Comparison of ENCODE assay signal across 8 cellular contexts in the genomic region with DNA sequence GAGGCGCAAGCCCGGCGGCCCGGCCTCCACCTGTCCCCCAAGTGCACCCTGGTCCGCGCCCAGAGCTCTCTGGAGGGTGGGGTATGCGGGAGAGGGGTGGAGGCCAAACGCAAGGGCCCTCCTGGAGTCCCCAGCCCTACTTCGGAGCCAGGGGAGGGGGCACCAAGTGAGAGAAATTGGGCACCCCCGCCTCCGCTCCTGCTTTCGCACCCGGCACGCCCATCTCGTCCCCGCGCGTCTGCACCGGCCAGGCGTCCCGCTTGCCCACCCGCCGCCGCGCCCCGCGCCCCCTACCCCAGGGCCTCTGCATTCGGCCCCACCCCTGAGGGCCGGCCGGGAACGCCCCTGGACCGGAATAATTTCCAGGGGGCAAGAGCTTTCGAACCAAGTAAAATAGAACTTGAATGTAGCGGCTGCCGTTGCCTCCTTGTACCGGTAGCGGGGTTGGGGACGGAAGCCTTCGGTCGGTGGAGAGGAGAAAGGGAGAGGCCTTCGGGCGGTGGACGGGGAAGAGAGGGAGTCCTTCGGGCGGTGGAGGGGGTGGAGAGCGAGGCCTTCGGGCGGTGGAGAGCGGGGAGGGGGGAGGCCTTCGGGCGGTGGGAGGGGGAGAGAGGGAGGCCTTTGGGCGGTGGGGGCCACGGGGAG. TPM values are rescaled to one million over a fixed set of nuclear protein-coding genes. Genes with fewer than 3 reads are reported as not detected.
DNase-seq lines count a peak whose midpoint lies in the region; ATAC-seq, FAIRE-seq and TF ChIP-seq lines count a peak whose summit lies in the region.

No MANE protein-coding gene starts in this region.

- CTCF ChIA-PET in CD8-positive, alpha-beta T cell (lab: Charles Lee) = interaction anchor here (0.9 to 1.2 kb wide), 2 partner anchors 9 to 181 kb away, joined by 3 read pairs; no protein-coding TSS in a partner anchor

- peak overlapping the region; percentile 100 for H3K4me2 ChIP-seq in astrocyte (ENCODE audit: low read length)

- no peaks in the 10 kb centered on the region for H3K9me3 Mint-ChIP-seq in CD8-positive, alpha-beta T cell
- peaks cover 3% of the 10 kb centered on the region for H3K9me3 Mint-ChIP-seq in astrocyte (ENCODE audit: unreplicated experiment)

- TF ChIP-seq POLR2A in H54 (IDR thresholded peaks at IDR 0.05; ENCODE audit: low read depth, low read length) = no peak

- DNase-seq in CD8-positive, alpha-beta T cell = peak in 1 of 7 experiments; percentile 43
- DNase-seq in H54 (ENCODE audit: insufficient read length, low spot score) (peak; percentile 90), NOMO-1 treated with dmso at 0.1 percent for 144 hours (lab: John Stamatoyannopoulos, UW; ENCODE audit: unreplicated experiment) (peak; percentile 49), astrocyte (ENCODE audit: low read depth) (no peak), glomerular visceral epithelial cell (ENCODE audit: extremely low spot score) (no peak)
- DNase-seq in stimulated activated CD4-positive, alpha-beta T cell treated with anti-CD3 and anti-CD28 coated beads, Interleukin-15, amount 100 ng/mL, for 24 hours = peak; percentile 59

- H3K27ac ChIP-seq in CD8-positive, alpha-beta T cell (ENCODE audit: low read depth, low read length) = no peak overlapping the region
- H3K27ac ChIP-seq in astrocyte (ENCODE audit: low read depth, low read length) (peak overlapping the region; percentile 89), iPS-20b (ENCODE audit: low read length) (peak overlapping the region; percentile 47)

- H3K27me3 Mint-ChIP-seq in CD8-positive, alpha-beta T cell (ENCODE audit: low read depth) = peaks cover 9% of the 10 kb centered on the region
- H3K27me3 Mint-ChIP-seq in astrocyte (ENCODE audit: low read depth, unreplicated experiment) = no peaks in the 10 kb centered on the region

- H3K4me3 ChIP-seq in CD8-positive, alpha-beta T cell (ENCODE audit: low read depth, low read length) = peak overlapping the region; percentile 99
- H3K4me3 ChIP-seq in astrocyte (ENCODE audit: insufficient read depth, low read depth, low read length) = peak overlapping the region; percentile 91
- H3K4me3 ChIP-seq in iPS-20b (ENCODE audit: low read length) = peak overlapping the region; percentile 74

- peak; percentile 1 for ATAC-seq in CD8-positive, alpha-beta T cell
- no peak for ATAC-seq in HG02678 (IDR thresholded peaks at IDR 0.05; ENCODE audit: unreplicated experiment)

- H3K36me3 ChIP-seq in CD8-positive, alpha-beta T cell (ENCODE audit: insufficient read depth, low read length) = no peaks in the 10 kb centered on the region
- H3K36me3 ChIP-seq in astrocyte (ENCODE audit: insufficient read depth, low read length) (no peaks in the 10 kb centered on the region), iPS-20b (ENCODE audit: insufficient read depth, low read depth, low read length) (peaks cover 16% of the 10 kb centered on the region)

- H3K36me3 Mint-ChIP-seq in CD8-positive, alpha-beta T cell = no peaks in the 10 kb centered on the region
- H3K36me3 Mint-ChIP-seq in astrocyte (ENCODE audit: low read depth, unreplicated experiment) = no peaks in the 10 kb centered on the region

- H3K9ac ChIP-seq in astrocyte (ENCODE audit: low read length) (peak overlapping the region; percentile 85), iPS-20b (ENCODE audit: low read depth, low read length) (peak overlapping the region; percentile 81)

- H3K4me1 ChIP-seq in CD8-positive, alpha-beta T cell (ENCODE audit: insufficient read depth, low read length) = peaks cover 31% of the 10 kb centered on the region
- H3K4me1 ChIP-seq in astrocyte (ENCODE audit: insufficient read depth, low read length) (peaks cover 9% of the 10 kb centered on the region), iPS-20b (ENCODE audit: insufficient read depth, low read length) (peaks cover 4% of the 10 kb centered on the region; the same call in 1 of the 2 replicates)

- peaks cover 11% of the 10 kb centered on the region for H3K79me2 ChIP-seq in astrocyte (ENCODE audit: insufficient read depth, low read length)

- H4K20me1 ChIP-seq in astrocyte (ENCODE audit: insufficient read depth, low read length) = peaks cover 15% of the 10 kb centered on the region

- intact Hi-C loops in CD8-positive, alpha-beta T cell (cut with DNase I, micrococcal nuclease) = loop anchor here (1.0 to 5.0 kb wide), 9 partner anchors 18 to 238 kb away; a partner anchor contains a TSS

- peak overlapping the region; percentile 93 for H3K4me3 Mint-ChIP-seq in CD8-positive, alpha-beta T cell
- H3K4me3 Mint-ChIP-seq in astrocyte (ENCODE audit: unreplicated experiment) = peak overlapping the region; percentile 86

- H3K27ac Mint-ChIP-seq in CD8-positive, alpha-beta T cell = no peak overlapping the region
- H3K27ac Mint-ChIP-seq in astrocyte (ENCODE audit: unreplicated experiment) = peak overlapping the region; percentile 94

- POLR2A ChIA-PET in CD8-positive, alpha-beta T cell (lab: Charles Lee) = interaction anchor here (2.0 kb wide), 1 partner anchor 41 kb away, joined by 6 read pairs; a partner anchor contains a TSS

- peaks cover 3% of the 10 kb centered on the region for H3K27me3 ChIP-seq in CD8-positive, alpha-beta T cell (ENCODE audit: insufficient read depth, low read length)
- H3K27me3 ChIP-seq in astrocyte (ENCODE audit: insufficient read depth, low read length) (peaks cover 7% of the 10 kb centered on the region), iPS-20b (ENCODE audit: insufficient read depth, low read length) (peaks cover 6% of the 10 kb centered on the region; the same call in 1 of the 2 replicates)

- peak overlapping the region; percentile 78 for H2AFZ ChIP-seq in astrocyte (ENCODE audit: low read depth, low read length)

- H3K9me3 ChIP-seq in CD8-positive, alpha-beta T cell (ENCODE audit: low read length) = no peaks in the 10 kb centered on the region
- H3K9me3 ChIP-seq in astrocyte (ENCODE audit: insufficient read depth, low read depth, low read length) = peaks cover 6% of the 10 kb centered on the region
- no peaks in the 10 kb centered on the region for H3K9me3 ChIP-seq in iPS-20b (ENCODE audit: insufficient read depth, low read depth, low read length)

- peaks cover 17% of the 10 kb centered on the region for H3K4me1 Mint-ChIP-seq in CD8-positive, alpha-beta T cell (ENCODE audit: low read depth)
- H3K4me1 Mint-ChIP-seq in astrocyte (ENCODE audit: low read depth, unreplicated experiment) = no peaks in the 10 kb centered on the region

- FAIRE-seq in H54 (lab: Jason Lieb, UNC) (no peak), astrocyte (lab: Jason Lieb, UNC) (no peak)

- no peak for TF ChIP-seq CTCF in CD8-positive, alpha-beta T cell (IDR thresholded peaks at IDR 0.05)
- TF ChIP-seq CTCF in astrocyte (IDR thresholded peaks at IDR 0.05; ENCODE audit: insufficient read depth, low read depth, low read length) = no peak

RNA-seq across cellular contexts. Expression of a gene that starts 0.7 kb away (rescaled TPM):
- 10 to 100 TPM; 15.7 to 17.1 TPM for total RNA-seq in CD8-positive, alpha-beta T cell
- 192 and 215 TPM in 2 replicates for total RNA-seq in astrocyte

RNA-seq across cellular contexts. Expression of a gene that starts 3.6 kb away (rescaled TPM):
- total RNA-seq in CD8-positive, alpha-beta T cell = 1 to 10 TPM; 2.4 to 3.4 TPM
- 8.5 and 9.3 TPM in 2 replicates for total RNA-seq in astrocyte

RNA-seq across cellular contexts. Expression of a gene that starts 6.2 kb away (rescaled TPM):
- total RNA-seq in CD8-positive, alpha-beta T cell = 1 to 10 TPM; 1.7 to 2.1 TPM
- total RNA-seq in astrocyte = 3.3 and 4.2 TPM in 2 replicates

RNA-seq across cellular contexts. Expression of a gene that starts 17.6 kb away (rescaled TPM):
- 100 to 1,000 TPM; 198 to 200 TPM for total RNA-seq in CD8-positive, alpha-beta T cell
- 364 and 367 TPM in 2 replicates for total RNA-seq in astrocyte

RNA-seq across cellular contexts. Expression of a gene that starts 37.8 kb away (rescaled TPM):
- 10 to 100 TPM in 1 of 2 experiments, 1 to 10 TPM in 1; 7.1 to 11.8 TPM for total RNA-seq in CD8-positive, alpha-beta T cell
- 12.5 and 14.4 TPM in 2 replicates for total RNA-seq in astrocyte

Comparison
In these comparisons a context has a peak if more than half of its experiments do, and no peak if none do; other contexts are left out.
1. DNase-seq: peak in H54 (single experiment), NOMO-1 treated with dmso at 0.1 percent for 144 hours (single experiment) and stimulated activated CD4-positive, alpha-beta T cell treated with anti-CD3 and anti-CD28 coated beads, Interleukin-15, amount 100 ng/mL, for 24 hours (single experiment); none in astrocyte (single experiment) and glomerular visceral epithelial cell (single experiment).
2. RNA of a gene that starts 0.7 kb away (total RNA-seq): 192 to 215 TPM in astrocyte; 15.7 to 17.1 TPM in CD8-positive, alpha-beta T cell; every median in the first group is over 10 times any median in the second.
3. Peak in every context shown above with its lines, with median percentiles within 50 percentile points of each other: H3K4me3 ChIP-seq.